Comparison of ENCODE assay signal across 15 cellular contexts in the genomic region with DNA sequence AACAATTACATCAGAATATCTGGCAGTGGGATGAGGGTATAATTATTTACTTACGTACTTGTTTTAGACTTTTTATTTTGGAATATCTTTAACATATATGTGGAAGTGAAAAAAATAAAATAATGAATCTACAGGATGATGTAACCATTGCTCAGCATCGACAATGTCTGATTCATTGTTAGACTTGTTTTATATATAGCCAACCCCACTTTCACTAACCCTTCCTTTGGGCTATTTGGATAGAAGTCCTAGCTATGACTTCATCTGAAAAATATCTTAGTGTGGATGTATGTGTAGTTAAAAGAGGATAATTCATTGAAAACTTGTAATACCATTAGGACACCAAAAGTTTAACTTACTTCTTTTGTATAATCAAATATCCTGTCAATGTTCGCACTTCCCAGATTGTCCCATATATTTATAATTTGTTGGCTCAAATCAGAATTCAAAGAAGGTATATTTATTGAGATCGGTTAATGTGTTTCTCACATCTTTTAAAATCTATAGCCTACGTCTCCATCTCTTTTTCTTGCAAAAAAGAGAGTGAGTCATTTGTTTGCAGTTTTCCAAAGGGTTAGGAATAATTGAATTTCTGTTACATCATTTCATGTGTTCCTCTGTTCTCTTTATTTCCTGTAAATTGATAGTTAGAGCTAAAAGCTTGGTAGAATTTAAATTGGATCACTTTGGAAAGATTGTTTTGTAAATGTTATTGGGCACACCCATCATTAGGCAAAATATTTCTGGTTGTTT.
DNase-seq lines count a peak whose midpoint lies in the region; TF ChIP-seq lines count a peak whose summit lies in the region.
"Had no signal": no experiment of that assay in that cellular context is flagged by ENCODE, and none has a peak within 500 bp of the region (broad histone marks: within the 10 kb centered on the region; RNA-seq: fewer than 3 reads in every experiment).

No MANE protein-coding gene starts in this region.

- CTCF ChIA-PET in Calu3 (lab: Charles Lee) = no interaction called here

- no peak for DNase-seq in Calu3
- peak; percentile 84 for DNase-seq in RPMI7951 (ENCODE audit: low read depth)
- peak; percentile 17 for DNase-seq in fibroblast of gingiva (ENCODE audit: low read depth)
- DNase-seq in osteoblast (ENCODE audit: insufficient read length, low spot score, missing footprints) = peak; percentile 42
- DNase-seq in activated CD4-positive, alpha-beta T cell treated with anti-CD3 and anti-CD28 coated beads, Interleukin-2, amount 50 U/mL, for 4 hours = no peak
- no peak for DNase-seq in NCI-H82 (lab: John Stamatoyannopoulos, UW)
- DNase-seq in retina = no peak
- DNase-seq in NOMO-1 (lab: John Stamatoyannopoulos, UW; ENCODE audit: unreplicated experiment in 2 of 2) = no peak
- DNase-seq: activated CD8-positive, alpha-beta memory T cell treated with anti-CD3 and anti-CD28 coated beads for 24 hours; Caco-2; NCI-H446 treated with DMSO at 0.1 percent for 48 hours; RPMI8226 had no signal

- H3K4me3 ChIP-seq in osteoblast (ENCODE audit: insufficient read depth, low read length) = peak overlapping the region; percentile 41
- H3K4me3 ChIP-seq: hepatocyte, lung had no signal

- H3K4me1 Mint-ChIP-seq in Calu3 (ENCODE audit: low read depth, unreplicated experiment) = peaks cover 9% of the 10 kb centered on the region

- no peaks in the 10 kb centered on the region for H3K9me3 ChIP-seq in osteoblast (ENCODE audit: low read depth, low read length)
- H3K9me3 ChIP-seq: Caco-2 had no signal

- no peak overlapping the region for H3K4me3 Mint-ChIP-seq in Calu3 (ENCODE audit: low read depth, unreplicated experiment)
- H3K4me3 Mint-ChIP-seq: activated naive CD8-positive, alpha-beta T cell had no signal

- H2AFZ ChIP-seq in osteoblast (ENCODE audit: low read length) = peak overlapping the region; percentile 28
- H2AFZ ChIP-seq: hepatocyte had no signal

- peaks cover 7% of the 10 kb centered on the region for H3K9me3 Mint-ChIP-seq in Calu3 (ENCODE audit: low read depth, unreplicated experiment)

- no peaks in the 10 kb centered on the region for H3K79me2 ChIP-seq in osteoblast (ENCODE audit: insufficient read depth, low read length)
- H3K79me2 ChIP-seq: hepatocyte had no signal

- no peaks in the 10 kb centered on the region for H3K36me3 Mint-ChIP-seq in Calu3 (ENCODE audit: insufficient read depth, unreplicated experiment)
- H3K36me3 Mint-ChIP-seq: activated naive CD8-positive, alpha-beta T cell had no signal

- no peaks in the 10 kb centered on the region for H3K36me3 ChIP-seq in osteoblast (ENCODE audit: insufficient read depth, low read length)

- H3K27me3 ChIP-seq in osteoblast (ENCODE audit: insufficient read depth, low read length) = no peaks in the 10 kb centered on the region
- H3K27me3 ChIP-seq: hepatocyte had no signal

- intact Hi-C loops in Calu3 (cut with micrococcal nuclease; ENCODE audit: unreplicated experiment) = no loop called here

- peak overlapping the region; percentile 72 for H3K27ac ChIP-seq in osteoblast (ENCODE audit: low read depth, low read length)
- H3K27ac ChIP-seq: hepatocyte had no signal

- peak overlapping the region; percentile 89 for H3K27ac Mint-ChIP-seq in Calu3 (ENCODE audit: unreplicated experiment)
- H3K27ac Mint-ChIP-seq: activated naive CD8-positive, alpha-beta T cell had no signal

- H4K20me1 ChIP-seq in osteoblast (ENCODE audit: insufficient read depth, low read length) = no peaks in the 10 kb centered on the region

- peaks cover 12% of the 10 kb centered on the region for H3K4me1 ChIP-seq in osteoblast (ENCODE audit: insufficient read depth, low read length)
- H3K4me1 ChIP-seq: Caco-2 had no signal

- no TSS peak for BruUV-seq in Calu3 (replicated peaks; lab: Mats Ljungman, UMichigan)

- TF ChIP-seq CTCF in Calu3 (IDR thresholded peaks at IDR 0.05; ENCODE audit: unreplicated experiment) (no peak), osteoblast (IDR thresholded peaks at IDR 0.05; ENCODE audit: extremely low read depth, low read depth, low read length) (no peak)

- H3K27me3 Mint-ChIP-seq in Calu3 (ENCODE audit: unreplicated experiment) = no peaks in the 10 kb centered on the region

- peak overlapping the region; percentile 66 for H3K4me2 ChIP-seq in osteoblast (ENCODE audit: insufficient read depth, low read length)
- H3K4me2 ChIP-seq: hepatocyte had no signal

Comparison
In these comparisons a context has a peak if more than half of its experiments do, and no peak if none do; other contexts are left out.
1. DNase-seq: peak in RPMI7951 (single experiment), fibroblast of gingiva (single experiment) and osteoblast (single experiment); none in Calu3 (single experiment), activated CD4-positive, alpha-beta T cell treated with anti-CD3 and anti-CD28 coated beads, Interleukin-2, amount 50 U/mL, for 4 hours (0 of 2), NCI-H82 (single experiment), retina (single experiment) and NOMO-1 (0 of 2).